Comparison of ENCODE assay signal across 9 cellular contexts in the genomic region with DNA sequence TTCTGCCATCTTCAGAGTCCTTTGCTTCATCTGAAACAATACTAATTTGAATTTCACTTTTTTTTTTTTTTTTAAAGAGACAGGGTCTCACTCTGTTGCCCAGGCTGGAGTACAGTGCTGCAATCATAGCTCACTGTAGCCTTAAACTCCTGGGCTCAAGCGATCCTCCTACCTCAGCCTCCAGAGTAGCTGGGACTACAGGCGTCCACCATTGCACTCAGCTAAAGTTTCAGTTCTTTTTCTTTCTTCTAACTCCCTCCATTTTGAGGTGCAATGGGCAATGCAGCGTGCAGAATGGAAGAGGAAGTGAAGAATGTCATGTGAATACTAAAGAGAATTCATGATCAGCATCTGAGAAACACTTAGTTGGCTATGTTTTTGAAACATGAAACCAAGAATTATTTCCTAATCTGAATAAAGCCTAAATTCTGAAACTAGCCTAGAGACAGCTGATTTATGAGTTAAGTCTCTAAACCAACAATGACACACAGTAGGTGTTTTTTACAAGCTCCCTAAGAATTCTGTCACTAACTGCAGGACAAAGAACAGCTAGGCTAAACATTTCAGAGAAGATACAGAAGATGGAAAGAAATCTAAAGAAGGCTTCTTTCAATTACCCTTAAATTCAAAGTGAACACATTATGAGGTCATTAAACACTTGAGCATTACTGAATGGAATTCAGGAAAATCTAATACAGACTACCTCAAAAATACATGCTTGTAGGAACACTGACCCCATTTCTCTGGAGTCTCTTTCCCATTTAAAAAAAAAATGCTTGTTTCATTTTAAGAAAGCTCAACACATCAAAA. TPM values are rescaled to one million over a fixed set of nuclear protein-coding genes. Genes with fewer than 3 reads are reported as not detected.
DNase-seq lines count a peak whose midpoint lies in the region; ATAC-seq and TF ChIP-seq lines count a peak whose summit lies in the region.
"Had no signal": no experiment of that assay in that cellular context is flagged by ENCODE, and none has a peak within 500 bp of the region (broad histone marks: within the 10 kb centered on the region; RNA-seq: fewer than 3 reads in every experiment).

No MANE protein-coding gene starts in this region.

- no peak overlapping the region for H3K4me2 ChIP-seq in PC-3 (ENCODE audit: low read length)

- no peak overlapping the region for H3K9ac ChIP-seq in PC-3 (ENCODE audit: low read length)

- no peak for DNase-seq in activated naive CD4-positive, alpha-beta T cell treated with anti-CD3 and anti-CD28 coated beads, Interleukin-2, amount 10 ng/mL, durations not matched to agents 7 days and 5 days
- DNase-seq in activated naive CD4-positive, alpha-beta T cell treated with Interleukin-2 at 50 U/mL for 16 hours, result no peak
- no peak for DNase-seq in thyroid gland
- no peak for DNase-seq in cerebellar cortex (ENCODE audit: low spot score)
- no peak for DNase-seq in PC-3
- no peak for DNase-seq in stimulated activated CD4-positive, alpha-beta T cell treated with anti-CD3 and anti-CD28 coated beads, Interleukin-15, amount 100 ng/mL, for 24 hours
- DNase-seq: DND-41 had no signal

- H2AFZ ChIP-seq in PC-3 (ENCODE audit: low read length), result no peak overlapping the region

- no peaks in the 10 kb centered on the region for H3K9me2 ChIP-seq in PC-3 (replicated peaks; ENCODE audit: low read length)

- H3K9me3 ChIP-seq in thyroid gland (no peaks in the 10 kb centered on the region), PC-3 (ENCODE audit: low read length) (no peaks in the 10 kb centered on the region)

- ATAC-seq in HG03103 (IDR thresholded peaks at IDR 0.05; ENCODE audit: low read depth, unreplicated experiment), result peak; percentile 74
- no peak for ATAC-seq in PC-3

- peak overlapping the region; percentile 67 for H3K27ac Mint-ChIP-seq in activated naive CD4-positive, alpha-beta T cell treated with anti-CD3 and anti-CD28 coated beads, Interleukin-2, amount 10 ng/mL, durations not matched to agents 7 days and 5 days
- H3K27ac Mint-ChIP-seq in activated naive CD8-positive, alpha-beta T cell, result peak overlapping the region; percentile 71

- H3F3A ChIP-seq in PC-3 (ENCODE audit: low read length, unreplicated experiment), result no peaks in the 10 kb centered on the region

- TF ChIP-seq CTCF in thyroid gland (IDR thresholded peaks at IDR 0.05) (no peak), PC-3 (conservative IDR thresholded peaks at IDR 0.05; ENCODE audit: low read depth, low read length) (no peak)

- peaks cover 10% of the 10 kb centered on the region for H3K4me1 Mint-ChIP-seq in activated naive CD4-positive, alpha-beta T cell treated with anti-CD3 and anti-CD28 coated beads, Interleukin-2, amount 10 ng/mL, durations not matched to agents 7 days and 5 days
- H3K4me1 Mint-ChIP-seq in activated naive CD8-positive, alpha-beta T cell (ENCODE audit: low read depth), result peaks cover 22% of the 10 kb centered on the region

- H3K4me1 ChIP-seq in thyroid gland (peaks cover 18 to 21% of the 10 kb centered on the region in 2 donors), PC-3 (ENCODE audit: insufficient read depth, low read length) (peaks cover 18% of the 10 kb centered on the region)

- 0 out of 2 replicates have a peak, but pooled peaks cover 3% of the 10 kb centered on the region for H3K79me2 ChIP-seq in PC-3 (ENCODE audit: low read length)

- H3K9me3 Mint-ChIP-seq in activated naive CD4-positive, alpha-beta T cell treated with anti-CD3 and anti-CD28 coated beads, Interleukin-2, amount 10 ng/mL, durations not matched to agents 7 days and 5 days, result no peaks in the 10 kb centered on the region
- H3K9me3 Mint-ChIP-seq in activated naive CD8-positive, alpha-beta T cell (ENCODE audit: low read depth), result no peaks in the 10 kb centered on the region

- 79 to 89% methylated on average over 3 of the region's 3 CpGs for WGBS in thyroid gland, 2 donors

- intact Hi-C loops in thyroid gland (cut with DNase I), result no loop called here
- intact Hi-C loops in PC-3 (cut with micrococcal nuclease), result no loop called here

- H3K27me3 ChIP-seq in thyroid gland, result no peaks in the 10 kb centered on the region
- no peaks in the 10 kb centered on the region for H3K27me3 ChIP-seq in PC-3 (ENCODE audit: low read length)

- POLR2A ChIA-PET in PC-3 (lab: Charles Lee; ENCODE audit: unreplicated experiment), result no interaction called here

- no peaks in the 10 kb centered on the region for H3K27me3 Mint-ChIP-seq in activated naive CD4-positive, alpha-beta T cell treated with anti-CD3 and anti-CD28 coated beads, Interleukin-2, amount 10 ng/mL, durations not matched to agents 7 days and 5 days
- H3K27me3 Mint-ChIP-seq in activated naive CD8-positive, alpha-beta T cell, result no peaks in the 10 kb centered on the region

- H3K36me3 ChIP-seq in thyroid gland (peaks cover 42 to 52% of the 10 kb centered on the region in 2 donors), PC-3 (ENCODE audit: low read depth, low read length) (peaks cover 16% of the 10 kb centered on the region; the same call in 1 of the 2 replicates)

- peaks cover 65% of the 10 kb centered on the region for H3K36me3 Mint-ChIP-seq in activated naive CD4-positive, alpha-beta T cell treated with anti-CD3 and anti-CD28 coated beads, Interleukin-2, amount 10 ng/mL, durations not matched to agents 7 days and 5 days
- peaks cover 13% of the 10 kb centered on the region for H3K36me3 Mint-ChIP-seq in activated naive CD8-positive, alpha-beta T cell

- no peaks in the 10 kb centered on the region for H4K20me1 ChIP-seq in PC-3 (ENCODE audit: low read length)

- no peak for TF ChIP-seq POLR2A in thyroid gland (IDR thresholded peaks at IDR 0.05)

- CTCF ChIA-PET in activated naive CD4-positive, alpha-beta T cell treated with anti-CD3 and anti-CD28 coated beads, Interleukin-2, amount 10 ng/mL, durations not matched to agents 7 days and 5 days (lab: Charles Lee), result interaction anchor here (0.6 to 1.1 kb wide), 2 partner anchors 40 to 156 kb away, joined by 3 to 4 read pairs; no protein-coding TSS in a partner anchor
- CTCF ChIA-PET in PC-3 (lab: Charles Lee), result no interaction called here

- BruUV-seq in PC-3 (replicated peaks; lab: Mats Ljungman, UMichigan), result no TSS peak

- peak overlapping the region in 2 of 3 donors; percentile 25 to 65 for H3K27ac ChIP-seq in thyroid gland
- no peak overlapping the region for H3K27ac ChIP-seq in PC-3 (ENCODE audit: low read length)

- H3K4me3 ChIP-seq in thyroid gland (replicated peaks in 1 of 3) (no peak overlapping the region), PC-3 (ENCODE audit: low read length) (no peak overlapping the region)

- no peak overlapping the region for H3K4me3 Mint-ChIP-seq in activated naive CD4-positive, alpha-beta T cell treated with anti-CD3 and anti-CD28 coated beads, Interleukin-2, amount 10 ng/mL, durations not matched to agents 7 days and 5 days
- no peak overlapping the region for H3K4me3 Mint-ChIP-seq in activated naive CD8-positive, alpha-beta T cell

RNA-seq across cellular contexts. Expression of a gene that starts 21.0 kb away (rescaled TPM):
- total RNA-seq in thyroid gland (10 to 100 TPM; 31.5 to 50.6 (median 36.3) TPM), PC-3 (2014; rRNA removed) (4.3 and 5.4 TPM in 2 replicates)

RNA-seq across cellular contexts. Expression of a gene that starts 53.4 kb away (rescaled TPM):
- total RNA-seq in thyroid gland (100 to 1,000 TPM in 3 of 4 donors, 10 to 100 TPM in 1; 77.3 to 135 (median 115) TPM), PC-3 (2014; rRNA removed) (20.2 and 26.6 TPM in 2 replicates)
